ENCODE assay signal across 15 cellular contexts in genomic region chr5:18270635-18271338, GRCh38.
"Had no signal": no experiment of that assay in that cellular context is flagged by ENCODE, and none has a peak within 500 bp of the region (broad histone marks: within the 10 kb centered on the region; RNA-seq: fewer than 3 reads in every experiment).

No MANE protein-coding gene starts in this region.

- H3K9me3 ChIP-seq: esophagus squamous epithelium, tibial artery, vagina had no signal

- H3K27ac ChIP-seq: cardiac muscle cell, esophagus squamous epithelium, tibial artery, vagina had no signal

- H3K4me1 Mint-ChIP-seq: activated naive CD8-positive, alpha-beta T cell treated with anti-CD3 and anti-CD28 coated beads, Interleukin-2, amount 10 ng/mL, durations not matched to agents 7 days and 5 days; stimulated activated naive B cell treated with anti-CD40 and anti-IgM and Interleukin-4, amounts not matched to agents 10 μg/mL and 1 μg/mL and 100 μg/mL, for 72 hours had no signal

- H3K4me3 ChIP-seq: cardiac muscle cell, esophagus squamous epithelium, tibial artery, vagina had no signal

- H3K36me3 Mint-ChIP-seq: activated naive CD8-positive, alpha-beta T cell treated with anti-CD3 and anti-CD28 coated beads, Interleukin-2, amount 10 ng/mL, durations not matched to agents 7 days and 5 days; natural killer cell treated with Interleukin-12 subunit alpha and Interleukin-12 subunit beta and Interleukin-15 and Interleukin-18, amount 100 ng/mL, for 72 hours; stimulated activated naive B cell treated with anti-CD40 and anti-IgM and Interleukin-4, amounts not matched to agents 10 μg/mL and 1 μg/mL and 100 μg/mL, for 72 hours had no signal

- H3K27me3 Mint-ChIP-seq: activated naive CD8-positive, alpha-beta T cell treated with anti-CD3 and anti-CD28 coated beads, Interleukin-2, amount 10 ng/mL, durations not matched to agents 7 days and 5 days; natural killer cell treated with Interleukin-12 subunit alpha and Interleukin-12 subunit beta and Interleukin-15 and Interleukin-18, amount 100 ng/mL, for 72 hours; stimulated activated naive B cell treated with anti-CD40 and anti-IgM and Interleukin-4, amounts not matched to agents 10 μg/mL and 1 μg/mL and 100 μg/mL, for 72 hours had no signal

- ATAC-seq: natural killer cell treated with Interleukin-12 subunit alpha and Interleukin-12 subunit beta and Interleukin-15 and Interleukin-18, amount 100 ng/mL, for 72 hours; stimulated activated naive B cell treated with anti-CD40 and anti-IgM and Interleukin-4, amounts not matched to agents 10 μg/mL and 1 μg/mL and 100 μg/mL, for 72 hours had no signal

- FAIRE-seq: colon, endometrium had no signal

- H3K36me3 ChIP-seq: cardiac muscle cell, esophagus squamous epithelium, tibial artery, vagina had no signal

- H3K27ac Mint-ChIP-seq: activated naive CD8-positive, alpha-beta T cell treated with anti-CD3 and anti-CD28 coated beads, Interleukin-2, amount 10 ng/mL, durations not matched to agents 7 days and 5 days; natural killer cell treated with Interleukin-12 subunit alpha and Interleukin-12 subunit beta and Interleukin-15 and Interleukin-18, amount 100 ng/mL, for 72 hours; stimulated activated naive B cell treated with anti-CD40 and anti-IgM and Interleukin-4, amounts not matched to agents 10 μg/mL and 1 μg/mL and 100 μg/mL, for 72 hours had no signal

- H3K27me3 ChIP-seq: cardiac muscle cell, esophagus squamous epithelium, tibial artery, vagina had no signal

- H3K4me3 Mint-ChIP-seq: activated naive CD8-positive, alpha-beta T cell treated with anti-CD3 and anti-CD28 coated beads, Interleukin-2, amount 10 ng/mL, durations not matched to agents 7 days and 5 days; natural killer cell treated with Interleukin-12 subunit alpha and Interleukin-12 subunit beta and Interleukin-15 and Interleukin-18, amount 100 ng/mL, for 72 hours; stimulated activated naive B cell treated with anti-CD40 and anti-IgM and Interleukin-4, amounts not matched to agents 10 μg/mL and 1 μg/mL and 100 μg/mL, for 72 hours had no signal

- H3K4me1 ChIP-seq: esophagus squamous epithelium, tibial artery, vagina had no signal

- DNase-seq: activated CD4-positive, CD25-positive, alpha-beta regulatory T cell treated with anti-CD3 and anti-CD28 coated beads, Interleukin-2, amount 50 U/mL, for 72 hours; activated naive CD4-positive, alpha-beta T cell; activated naive CD8-positive, alpha-beta T cell treated with anti-CD3 and anti-CD28 coated beads, Interleukin-2, amount 10 ng/mL, durations not matched to agents 7 days and 5 days; activated T-cell treated with anti-CD3 and anti-CD28 coated beads for 4 hours; anterior cingulate cortex; esophagus squamous epithelium; glutamatergic neuron; stimulated activated CD4-positive, alpha-beta T cell treated with anti-CD3 and anti-CD28 coated beads, Interleukin-2, amount 100 ng/mL, for 48 hours; stimulated activated naive B cell treated with anti-CD40 and anti-IgM and Interleukin-4, amounts not matched to agents 10 μg/mL and 1 μg/mL and 100 μg/mL, for 72 hours; tibial artery had no signal
